Comparison of ENCODE assay signal across 8 cellular contexts in genomic region chr12:95790912-95791849, GRCh38. TPM values are rescaled to one million over a fixed set of nuclear protein-coding genes. Genes with fewer than 3 reads are reported as not detected.
DNase-seq lines count a peak whose midpoint lies in the region; ATAC-seq and TF ChIP-seq lines count a peak whose summit lies in the region.

No MANE protein-coding gene starts in this region.

- peaks cover 3 to 12% (median 5%) of the 10 kb centered on the region in 4 donors for H3K4me1 ChIP-seq in Peyer's patch
- peaks cover 33% of the 10 kb centered on the region for H3K4me1 ChIP-seq in mammary epithelial cell (ENCODE audit: insufficient read depth, low read length)

- H3K36me3 ChIP-seq in Peyer's patch (no peaks in the 10 kb centered on the region), mammary epithelial cell (ENCODE audit: insufficient read depth, low read length) (no peaks in the 10 kb centered on the region)

- DNase-seq in DMS53 (lab: John Stamatoyannopoulos, UW): peak; percentile 47
- no peak for DNase-seq in DMS53 treated with DMSO at 0.1 percent for 48 hours (lab: John Stamatoyannopoulos, UW; ENCODE audit: unreplicated experiment)
- peak in 1 of 3 donors; percentile 55 for DNase-seq in Peyer's patch
- DNase-seq in mammary epithelial cell: peak; percentile 39
- peak; percentile 41 for DNase-seq in kidney tubule cell (ENCODE audit: low spot score)
- DNase-seq in stimulated activated CD4-positive, alpha-beta T cell treated with anti-CD3 and anti-CD28 coated beads, Interleukin-4, amount 100 ng/mL, for 48 hours (ENCODE audit: low read depth in 2 of 2): peak; percentile 2 to 5
- DNase-seq in pons (ENCODE audit: low spot score): no peak

- WGBS in mammary epithelial cell (ENCODE audit: low coverage, missing lambda C conversion rate): 9% methylated on average over 16 of the region's 50 CpGs

- H3K9ac ChIP-seq in mammary epithelial cell (ENCODE audit: insufficient read depth, low read length): peak overlapping the region; percentile 56

- H4K20me1 ChIP-seq in mammary epithelial cell (ENCODE audit: insufficient read depth, low read length): no peaks in the 10 kb centered on the region

- H2AFZ ChIP-seq in mammary epithelial cell (ENCODE audit: low read depth, low read length): peak overlapping the region; percentile 89

- H3K27me3 ChIP-seq in Peyer's patch: no peaks in the 10 kb centered on the region
- H3K27me3 ChIP-seq in mammary epithelial cell (ENCODE audit: insufficient read depth, low read length): no peaks in the 10 kb centered on the region

- no peak for ATAC-seq in HG03045 (IDR thresholded peaks at IDR 0.05; ENCODE audit: unreplicated experiment)

- in situ Hi-C loops in mammary epithelial cell (cut with MboI; ENCODE audit: low sequenced_read_pairs in 2 of 2): no loop called here

- dilution Hi-C loops in mammary epithelial cell (cut with HindIII; ENCODE audit: low sequenced_read_pairs): no loop called here

- TF ChIP-seq POLR2A in Peyer's patch (IDR thresholded peaks at IDR 0.05): no peak

- TF ChIP-seq CTCF in Peyer's patch (IDR thresholded peaks at IDR 0.05) (no peak), mammary epithelial cell (conservative IDR thresholded peaks at IDR 0.05 in 1 of 2, IDR thresholded peaks at IDR 0.05 in 1 of 2; ENCODE audit: extremely low read depth in 1 of 2, insufficient read depth in 1 of 2, low read depth in 1 of 2, low read length in 2 of 2) (no peak)

- BruUV-seq in mammary epithelial cell (replicated peaks; lab: Mats Ljungman, UMichigan): TSS peak; percentile 12

- H3K4me3 ChIP-seq in Peyer's patch: peak overlapping the region; percentile 55 to 87 (median 66)
- peak overlapping the region; percentile 19 to 78 (median 73) for H3K4me3 ChIP-seq in mammary epithelial cell (replicated peaks in 1 of 3; ENCODE audit: insufficient read depth in 1 of 3, low read depth in 2 of 3, low read length in 3 of 3)

- H3K27ac ChIP-seq in Peyer's patch: peak overlapping the region; percentile 6 to 75 (median 40)
- H3K27ac ChIP-seq in mammary epithelial cell (ENCODE audit: insufficient read depth, low read depth, low read length): no peak overlapping the region

- CTCF ChIA-PET in mammary epithelial cell (lab: Charles Lee; ENCODE audit: low non-redundant PET): no interaction called here

- H3K9me3 ChIP-seq in Peyer's patch (no peaks in the 10 kb centered on the region), mammary epithelial cell (replicated peaks; ENCODE audit: insufficient read depth, low read length) (no peaks in the 10 kb centered on the region)

- H3K79me2 ChIP-seq in mammary epithelial cell (ENCODE audit: insufficient read depth, low read length): no peaks in the 10 kb centered on the region

- intact Hi-C loops in mammary epithelial cell (cut with micrococcal nuclease): loop anchor here (1.0 kb wide), 1 partner anchor 15 kb away; no protein-coding TSS in a partner anchor

- peak overlapping the region; percentile 99 for H3K4me2 ChIP-seq in mammary epithelial cell (ENCODE audit: insufficient read depth, low read depth, low read length)

RNA-seq across cellular contexts. Expression of gene NTN4, which starts 0.6 kb away (rescaled TPM):
- total RNA-seq in Peyer's patch (10 to 100 TPM; 12.3 to 20.6 (median 16.6) TPM), mammary epithelial cell (10 to 100 TPM; 38.6 to 47.2 TPM)
- 9.0 TPM for polyA plus RNA-seq in mammary epithelial cell
- 8.8 TPM for polyA minus RNA-seq in mammary epithelial cell

Comparison
In these comparisons a context has a peak if more than half of its experiments do, and no peak if none do; other contexts are left out.
1. DNase-seq: peak in DMS53 (single experiment), mammary epithelial cell (single experiment), kidney tubule cell (single experiment) and stimulated activated CD4-positive, alpha-beta T cell treated with anti-CD3 and anti-CD28 coated beads, Interleukin-4, amount 100 ng/mL, for 48 hours (2 of 2); none in DMS53 treated with DMSO at 0.1 percent for 48 hours (single experiment) and pons (single experiment).